In the genomic region with DNA sequence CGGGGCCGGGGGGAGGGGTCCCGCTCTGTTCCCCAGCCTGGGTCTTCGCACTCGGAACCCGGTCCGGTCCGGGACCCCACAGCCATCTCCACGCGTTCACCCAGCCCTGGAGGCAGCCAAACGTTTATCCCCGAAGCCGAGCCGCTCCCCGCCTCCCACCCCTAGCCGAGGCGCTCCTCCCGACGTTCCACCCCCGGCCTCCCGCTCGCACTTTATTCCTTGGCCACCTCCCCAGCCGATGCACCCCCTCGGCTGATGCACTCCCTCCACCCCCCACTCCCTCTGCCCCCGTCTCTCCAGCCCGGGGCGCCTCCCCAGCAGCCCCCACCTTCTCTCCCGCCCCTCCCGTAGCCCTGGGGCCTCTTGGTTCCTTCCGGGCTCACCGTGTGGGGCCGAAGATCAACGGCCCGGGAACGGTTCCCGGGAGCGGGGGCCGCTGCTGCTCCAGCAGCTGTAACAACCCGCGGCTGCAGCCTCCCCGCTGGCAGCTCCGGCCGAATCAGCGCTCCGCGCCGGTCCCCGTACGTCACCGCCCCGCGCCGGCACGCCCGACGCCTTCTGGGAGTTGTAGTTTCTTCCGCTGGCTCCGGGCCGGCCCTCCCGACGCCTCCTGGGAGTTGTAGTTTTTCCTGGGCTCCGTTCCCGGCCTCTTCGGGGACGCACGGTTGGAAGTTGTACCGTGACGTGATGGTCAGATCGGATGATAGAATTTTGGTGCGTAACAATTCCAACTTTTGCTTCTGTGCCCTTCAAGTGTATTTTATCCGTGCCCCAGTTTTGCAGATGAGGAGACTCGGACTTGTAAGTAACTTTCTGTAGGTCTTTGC, we compare ENCODE assay signal across 8 cellular contexts. TPM values are rescaled to one million over a fixed set of nuclear protein-coding genes. Genes with fewer than 3 reads are reported as not detected.
A peak's percentile ranks its signal among the peaks of the same experiment; 100 is the strongest.
DNase-seq lines count a peak whose midpoint lies in the region; ATAC-seq, FAIRE-seq and TF ChIP-seq lines count a peak whose summit lies in the region.

A gene with protein sequence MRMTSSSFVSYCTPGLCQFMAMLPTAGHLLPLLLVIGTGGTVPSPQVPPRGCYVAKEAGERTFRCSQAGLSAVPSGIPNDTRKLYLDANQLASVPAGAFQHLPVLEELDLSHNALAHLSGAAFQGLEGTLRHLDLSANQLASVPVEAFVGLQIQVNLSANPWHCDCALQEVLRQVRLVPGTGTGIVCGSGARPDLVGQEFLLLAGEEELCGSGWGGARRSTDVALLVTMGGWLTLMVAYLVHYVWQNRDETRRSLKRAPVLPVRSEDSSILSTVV (plus strand): TSS at position 632 of the 827 bp plus-strand sequence. CDS start 13,792 bp downstream, outside the sequence.
A gene with protein sequence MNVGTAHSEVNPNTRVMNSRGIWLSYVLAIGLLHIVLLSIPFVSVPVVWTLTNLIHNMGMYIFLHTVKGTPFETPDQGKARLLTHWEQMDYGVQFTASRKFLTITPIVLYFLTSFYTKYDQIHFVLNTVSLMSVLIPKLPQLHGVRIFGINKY (minus strand): TSS at position 501 of the 827 bp plus-strand sequence. CDS start 3,398 bp downstream, outside the sequence.

- no peaks in the 10 kb centered on the region for H3K36me3 ChIP-seq in A673 (ENCODE audit: insufficient read depth, low read length, poor library complexity, severe bottlenecking)
- H3K36me3 ChIP-seq in bronchial epithelial cell (ENCODE audit: control insufficient read depth, insufficient read depth, low read length), result peaks cover 15% of the 10 kb centered on the region
- H3K36me3 ChIP-seq in small intestine (ENCODE audit: control insufficient read depth in 2 of 2, insufficient read depth in 2 of 2, low read length in 2 of 2), result peaks cover 2 to 10% of the 10 kb centered on the region in 2 donors

- POLR2A ChIA-PET in A673 (lab: Charles Lee; ENCODE audit: low non-redundant PET), result no interaction called here

- no peaks in the 10 kb centered on the region for H3K4me1 ChIP-seq in A673 (ENCODE audit: insufficient read depth, low read length, poor library complexity, severe bottlenecking)
- peaks cover 3 to 9% of the 10 kb centered on the region in 2 donors for H3K4me1 ChIP-seq in small intestine (ENCODE audit: control insufficient read depth in 2 of 2, insufficient read depth in 1 of 2, low read depth in 1 of 2, low read length in 1 of 2)

- ATAC-seq in GM18870 (IDR thresholded peaks at IDR 0.05; ENCODE audit: unreplicated experiment) (peak; percentile 51), HG03135 (IDR thresholded peaks at IDR 0.05; ENCODE audit: unreplicated experiment) (peak; percentile 70)

- intact Hi-C loops in A673 (cut with micrococcal nuclease; ENCODE audit: unreplicated experiment), result no loop called here

- CTCF ChIA-PET in A673 (lab: Charles Lee), result no interaction called here

- WGBS in small intestine, 3 donors, result 0 to 1% (median 0%) methylated on average over 68 to 72 of the region's 72 CpGs

- no TSS peak for BruUV-seq in A673 (replicated peaks; lab: Mats Ljungman, UMichigan)

- H3K4me3 ChIP-seq in A673 (ENCODE audit: low read depth, low read length, poor library complexity, severe bottlenecking), result peak within 1 kb of the TSS; percentile 85
- H3K4me3 ChIP-seq in WI38 (ENCODE audit: low read depth, low read length), result peak within 1 kb of the TSS; percentile 84
- peak within 1 kb of the TSS; percentile 94 for H3K4me3 ChIP-seq in bronchial epithelial cell (ENCODE audit: low read depth, low read length)
- peak within 1 kb of the TSS; percentile 87 to 93 for H3K4me3 ChIP-seq in small intestine (ENCODE audit: low read depth in 1 of 2, low read length in 2 of 2)

- H3K9me3 ChIP-seq in A673 (ENCODE audit: low read depth, low read length, poor library complexity, severe bottlenecking), result no peaks in the 10 kb centered on the region
- no peaks in the 10 kb centered on the region for H3K9me3 ChIP-seq in small intestine (ENCODE audit: control insufficient read depth, low read depth)

- H3K27ac ChIP-seq in A673 (ENCODE audit: low read depth, low read length, poor library complexity, severe bottlenecking), result peak within 1 kb of the TSS; percentile 80
- H3K27ac ChIP-seq in small intestine (ENCODE audit: low read depth in 1 of 2, low read length in 1 of 2), result peak within 1 kb of the TSS; percentile 89 to 98

- peak; percentile 85 for DNase-seq in A673 (ENCODE audit: low spot score)
- DNase-seq in NCI-H2227 (lab: John Stamatoyannopoulos, UW; ENCODE audit: unreplicated experiment), result peak; percentile 94
- peak; percentile 73 for DNase-seq in bronchial epithelial cell (ENCODE audit: low read depth)
- peak; percentile 97 for DNase-seq in iPS-NIHi11 (ENCODE audit: low spot score)
- peak; percentile 95 for DNase-seq in small intestine

- H3K27me3 ChIP-seq in A673 (replicated peaks; ENCODE audit: insufficient read depth, low read depth, low read length, poor library complexity) (no peaks in the 10 kb centered on the region), bronchial epithelial cell (ENCODE audit: control insufficient read depth, insufficient read depth, low read length) (no peaks in the 10 kb centered on the region), small intestine (ENCODE audit: control insufficient read depth in 2 of 2, insufficient read depth in 2 of 2, low read length in 2 of 2) (no peaks in the 10 kb centered on the region)

- FAIRE-seq in bronchial epithelial cell (lab: Jason Lieb, UNC) (peak; percentile 13), small intestine (lab: Jason Lieb, UNC) (no peak)

- TF ChIP-seq CTCF in A673 (conservative IDR thresholded peaks at IDR 0.05; ENCODE audit: low read depth, low read length) (no peak), WI38 (IDR thresholded peaks at IDR 0.05; ENCODE audit: low read depth, low read length) (no peak), bronchial epithelial cell (IDR thresholded peaks at IDR 0.05; ENCODE audit: insufficient read depth, low read length, severe bottlenecking) (no peak)

RNA-seq across cellular contexts. Expression of the first gene that starts in this region (rescaled TPM):
- total RNA-seq in A673 (2021), result not detected in 2 replicates
- total RNA-seq in bronchial epithelial cell, result not detected in 2 replicates
- polyA plus RNA-seq in small intestine, result not detected

RNA-seq across cellular contexts. Expression of the second gene that starts in this region (rescaled TPM):
- 18.0 and 20.8 TPM in 2 replicates for total RNA-seq in A673 (2021)
- 26.6 and 30.7 TPM in 2 replicates for total RNA-seq in bronchial epithelial cell
- 10 to 100 TPM; 60.7 to 72.5 (median 71.6) TPM for polyA plus RNA-seq in small intestine

Comparison
In these comparisons a context has a peak if more than half of its experiments do, and no peak if none do; other contexts are left out.
1. Peak in every context shown above with its lines: DNase-seq, ATAC-seq, H3K4me3 ChIP-seq and H3K27ac ChIP-seq.